In the genomic region with DNA sequence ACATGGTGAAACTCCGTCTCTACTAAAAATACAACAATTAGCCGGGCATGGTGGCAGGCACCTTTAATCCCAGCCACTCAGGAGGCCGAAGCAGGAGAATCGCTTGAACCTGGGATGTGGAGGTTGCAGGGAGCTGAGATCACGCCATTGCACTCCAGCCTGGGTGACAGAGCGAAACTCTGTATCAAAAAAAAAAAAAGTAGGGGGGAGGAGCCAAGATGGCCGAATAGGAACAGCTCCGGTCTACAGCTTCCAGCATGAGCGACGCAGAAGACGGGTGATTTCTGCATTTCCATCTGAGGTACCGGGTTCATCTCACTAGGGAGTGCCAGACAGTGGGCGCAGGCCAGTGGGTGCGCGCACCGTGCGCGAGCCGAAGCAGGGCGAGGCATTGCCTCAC, we compare ENCODE assay signal across 1 cellular context. TPM values are rescaled to one million over a fixed set of nuclear protein-coding genes. Genes with fewer than 3 reads are reported as not detected.
"Had no signal": no experiment of that assay in that cellular context is flagged by ENCODE, and none has a peak within 500 bp of the region (broad histone marks: within the 10 kb centered on the region; RNA-seq: fewer than 3 reads in every experiment).

No MANE protein-coding gene starts in this region.

RNA-seq across cellular contexts. Expression of a gene that starts 54.8 kb away (rescaled TPM):
- total RNA-seq: right atrium auricular region had no signal
